ENCODE assay signal across 10 cellular contexts in the genomic region with DNA sequence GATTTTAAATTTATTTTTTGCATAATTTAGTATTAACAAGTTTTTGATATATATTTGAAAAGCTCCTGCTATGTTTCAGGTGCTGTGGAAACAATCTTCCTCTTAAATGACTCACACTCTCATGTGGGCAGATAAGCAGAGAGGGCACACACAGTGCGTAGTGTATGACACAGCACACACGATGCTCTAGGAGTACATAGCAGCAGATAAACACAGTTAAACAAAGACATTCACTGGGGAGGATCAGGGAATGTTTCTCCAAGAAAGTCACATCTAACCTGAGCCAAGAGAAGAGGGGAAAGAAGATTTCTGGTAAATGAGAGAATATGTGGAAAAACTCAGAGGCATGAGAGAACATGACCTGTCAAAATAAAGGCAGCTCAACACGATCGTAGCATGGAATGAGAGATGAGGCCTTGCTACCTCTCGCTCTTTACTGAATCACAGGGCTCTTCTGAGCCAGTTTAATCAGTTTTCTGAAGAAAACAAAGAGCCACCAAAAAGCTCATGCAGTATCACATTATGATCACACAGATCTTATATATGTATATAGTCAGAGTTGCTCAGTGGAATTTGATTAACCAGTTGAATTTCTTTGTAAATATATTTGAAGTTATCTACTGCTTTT.
A peak's percentile ranks its signal among the peaks of the same experiment; 100 is the strongest.
DNase-seq lines count a peak whose midpoint lies in the region; ATAC-seq and TF ChIP-seq lines count a peak whose summit lies in the region.
"Had no signal": no experiment of that assay in that cellular context is flagged by ENCODE, and none has a peak within 500 bp of the region (broad histone marks: within the 10 kb centered on the region; RNA-seq: fewer than 3 reads in every experiment).

No MANE protein-coding gene starts in this region.

- no peak overlapping the region for H3K27ac Mint-ChIP-seq in natural killer cell
- H3K27ac Mint-ChIP-seq: activated CD4-positive, alpha-beta memory T cell treated with anti-CD3 and anti-CD28 coated beads for 36 hours had no signal

- H3K4me1 Mint-ChIP-seq in natural killer cell, result no peaks in the 10 kb centered on the region

- no peak for TF ChIP-seq CTCF in natural killer cell (IDR thresholded peaks at IDR 0.05)

- no peaks in the 10 kb centered on the region for H3K9me3 Mint-ChIP-seq in natural killer cell
- H3K9me3 Mint-ChIP-seq: activated CD4-positive, alpha-beta memory T cell treated with anti-CD3 and anti-CD28 coated beads for 36 hours had no signal

- no peak overlapping the region for H3K27ac ChIP-seq in epithelial cell of prostate

- intact Hi-C loops in natural killer cell (cut with micrococcal nuclease), result no loop called here

- H3K27me3 Mint-ChIP-seq in natural killer cell (ENCODE audit: low read depth in 2 of 2), result no peaks in the 10 kb centered on the region

- no peak for ATAC-seq in natural killer cell

- H3K4me3 Mint-ChIP-seq in natural killer cell, result no peak overlapping the region
- H3K4me3 Mint-ChIP-seq: activated CD4-positive, alpha-beta memory T cell treated with anti-CD3 and anti-CD28 coated beads for 36 hours had no signal

- H3K36me3 Mint-ChIP-seq in natural killer cell, result no peaks in the 10 kb centered on the region
- H3K36me3 Mint-ChIP-seq: activated CD4-positive, alpha-beta memory T cell treated with anti-CD3 and anti-CD28 coated beads for 36 hours had no signal

- DNase-seq in AG08395 (ENCODE audit: low spot score) (peak; percentile 78), HPDE6-E6E7 (ENCODE audit: extremely low spot score) (peak; percentile 79), epithelial cell of prostate (ENCODE audit: low read depth, low spot score) (peak; percentile 85), myocyte (ENCODE audit: low read depth) (peak; percentile 21), foreskin melanocyte (no peak), superior temporal gyrus (ENCODE audit: extremely low spot score) (no peak), natural killer cell (no peak), SK-N-DZ (ENCODE audit: low spot score) (no peak)
- DNase-seq: activated CD4-positive, alpha-beta memory T cell treated with anti-CD3 and anti-CD28 coated beads for 36 hours; DND-41 had no signal

Comparison
In these comparisons a context has a peak if more than half of its experiments do, and no peak if none do; other contexts are left out.
1. DNase-seq: peak in AG08395 (single experiment), HPDE6-E6E7 (single experiment), epithelial cell of prostate (single experiment) and myocyte (single experiment); none in foreskin melanocyte (single experiment), superior temporal gyrus (single experiment), natural killer cell (single experiment) and SK-N-DZ (single experiment).